Comparison of ENCODE assay signal across 2 cellular contexts in genomic region chr1:230858918-230859819, GRCh38.
TF ChIP-seq lines count a peak whose summit lies in the region.

No MANE protein-coding gene starts in this region.

TF ChIP-seq in liver, 16 proteins besides CTCF, POLR2A, EP300 and RAD21:
- TF ChIP-seq RXRA (IDR thresholded peaks at IDR 0.05) (peak in 1 of 2 donors; percentile 29), YY1 (IDR thresholded peaks at IDR 0.05) (no peak), ATF3 (IDR thresholded peaks at IDR 0.05) (no peak), GABPA (IDR thresholded peaks at IDR 0.05 in 1 of 2, conservative IDR thresholded peaks at IDR 0.05 in 1 of 2) (no peak), JUND (IDR thresholded peaks at IDR 0.05) (no peak), NR2F2 (IDR thresholded peaks at IDR 0.05) (peak; percentile 26)

TF ChIP-seq in HepG2, 621 proteins besides CTCF, POLR2A, EP300 and RAD21:
- TF ChIP-seq NFE2L2 (IDR thresholded peaks at IDR 0.05; ENCODE audit: low read length) (no peak), THRA (CRISPR knock-in tag; IDR thresholded peaks at IDR 0.05; ENCODE audit: borderline replicate concordance) (no peak), ZNF710 (CRISPR knock-in tag; IDR thresholded peaks at IDR 0.05; ENCODE audit: borderline replicate concordance) (no peak), ZNF512 (CRISPR knock-in tag; IDR thresholded peaks at IDR 0.05) (no peak), PHF20 (CRISPR knock-in tag; IDR thresholded peaks at IDR 0.05) (no peak), SPEN (CRISPR knock-in tag; IDR thresholded peaks at IDR 0.05; ENCODE audit: low read depth) (no peak), TARDBP (CRISPR knock-in tag; IDR thresholded peaks at IDR 0.05) (no peak), SIN3B (IDR thresholded peaks at IDR 0.05; ENCODE audit: low read length) (no peak), ELF1 (CRISPR knock-in tag; IDR thresholded peaks at IDR 0.05) (no peak), USF2 (IDR thresholded peaks at IDR 0.05; ENCODE audit: low read depth, low read length) (no peak), USF2 (CRISPR knock-in tag; IDR thresholded peaks at IDR 0.05; ENCODE audit: borderline replicate concordance) (no peak), RBM22 (optimal IDR thresholded peaks at IDR 0.05; ENCODE audit: low read length) (no peak), ZBTB20 (CRISPR knock-in tag; IDR thresholded peaks at IDR 0.05; ENCODE audit: borderline replicate concordance, low read depth) (no peak), ZNF430 (CRISPR knock-in tag; IDR thresholded peaks at IDR 0.05) (no peak), GABPB1 (CRISPR knock-in tag; IDR thresholded peaks at IDR 0.05) (no peak), HMGA1 (CRISPR knock-in tag; conservative IDR thresholded peaks at IDR 0.05) (no peak), ZNF576 (CRISPR knock-in tag; IDR thresholded peaks at IDR 0.05) (no peak), NR2F1 (CRISPR knock-in tag; IDR thresholded peaks at IDR 0.05) (no peak), NFIB (CRISPR knock-in tag; IDR thresholded peaks at IDR 0.05; ENCODE audit: borderline replicate concordance) (no peak), SSRP1 (CRISPR knock-in tag; IDR thresholded peaks at IDR 0.05) (no peak), SAP130 (CRISPR knock-in tag; IDR thresholded peaks at IDR 0.05; ENCODE audit: low read depth) (no peak)
